Comparison of ENCODE assay signal across 8 cellular contexts in genomic region chr9:136885950-136886578, GRCh38. TPM values are rescaled to one million over a fixed set of nuclear protein-coding genes. Genes with fewer than 3 reads are reported as not detected.
DNase-seq lines count a peak whose midpoint lies in the region; ATAC-seq, FAIRE-seq and TF ChIP-seq lines count a peak whose summit lies in the region.

Gene TRAF2, plus strand, starts transcription at chr9:136886516. Its CDS starts 12,225 bp downstream, at chr9:136898741.

- no peak for TF ChIP-seq CTCF in kidney (IDR thresholded peaks at IDR 0.05; ENCODE audit: borderline replicate concordance, extremely low read depth, insufficient read depth)

- DNase-seq in AML-193 (lab: John Stamatoyannopoulos, UW) (peak; percentile 90 to 95), NCI-H460 (ENCODE audit: extremely low read depth, low read depth) (peak; percentile 96), cerebellar nuclear complex (lab: John Stamatoyannopoulos, UW) (peak; percentile 77 to 84), kidney (peak; percentile 99)
- DNase-seq in activated CD4-positive, CD25-positive, alpha-beta regulatory T cell treated with anti-CD3 and anti-CD28 coated beads, Interleukin-2, amount 50 U/mL, for 72 hours = peak; percentile 99
- peak; percentile 94 to 97 for DNase-seq in stimulated activated CD4-positive, alpha-beta T cell treated with anti-CD3 and anti-CD28 coated beads, Interleukin-15, amount 100 ng/mL, for 1 hour (ENCODE audit: low read depth in 1 of 2, low spot score in 1 of 2)

- no peak for FAIRE-seq in kidney (lab: Jason Lieb, UNC)

- intact Hi-C loops in kidney (cut with DNase I) = no loop called here

- H3K4me3 ChIP-seq in kidney (ENCODE audit: low read length in 2 of 2) = peak within 1 kb of the TSS; percentile 45 to 64

- ATAC-seq in HG03378 (IDR thresholded peaks at IDR 0.05; ENCODE audit: unreplicated experiment) = peak; percentile 51

- H3K9ac ChIP-seq in kidney (ENCODE audit: low read length in 2 of 2) = peak within 1 kb of the TSS; percentile 60 to 78

- peaks cover 2 to 3% of the 10 kb centered on the region in 2 donors for H3K4me1 ChIP-seq in kidney (ENCODE audit: control insufficient read depth in 1 of 2, insufficient read depth in 1 of 2, low read depth in 1 of 2, low read length in 2 of 2)

- peak; percentile 97 for TF ChIP-seq POLR2A in GM19099 (IDR thresholded peaks at IDR 0.05; ENCODE audit: extremely low read depth, insufficient read length, low read depth)

- no peaks in the 10 kb centered on the region for H3K9me3 ChIP-seq in kidney (ENCODE audit: control insufficient read depth in 1 of 2, low read length in 2 of 2)

- no peaks in the 10 kb centered on the region for H3K36me3 ChIP-seq in kidney (ENCODE audit: control insufficient read depth in 1 of 2, insufficient read depth in 2 of 2, low read length in 2 of 2)

- peak within 1 kb of the TSS; percentile 86 to 89 for H3K27ac ChIP-seq in kidney (ENCODE audit: low read depth in 2 of 2, low read length in 2 of 2)

RNA-seq across cellular contexts. Expression of gene TRAF2, which starts in this region (rescaled TPM):
- total RNA-seq in NCI-H460 (2014; rRNA removed; shearing (Covaris generic)) = 12.1 and 17.9 TPM in 2 replicates
- 44.4 and 47.0 TPM in 2 replicates for polyA plus RNA-seq in NCI-H460 (2014; cell fraction: nucleus; rRNA removed)
- 16.9 TPM for total RNA-seq in kidney
- polyA plus RNA-seq in kidney (ENCODE audit: insufficient read depth, low read depth, low replicate concordance) = 11.4 TPM

Comparison
In these comparisons a context has a peak if more than half of its experiments do, and no peak if none do; other contexts are left out.
1. Peak in every context shown above with its lines: DNase-seq, ATAC-seq, H3K4me3 ChIP-seq and H3K27ac ChIP-seq.